ENCODE assay signal across 8 cellular contexts in genomic region chr1:63522891-63523728, GRCh38. TPM values are rescaled to one million over a fixed set of nuclear protein-coding genes. Genes with fewer than 3 reads are reported as not detected.
DNase-seq lines count a peak whose midpoint lies in the region; ATAC-seq and TF ChIP-seq lines count a peak whose summit lies in the region.

A gene with protein sequence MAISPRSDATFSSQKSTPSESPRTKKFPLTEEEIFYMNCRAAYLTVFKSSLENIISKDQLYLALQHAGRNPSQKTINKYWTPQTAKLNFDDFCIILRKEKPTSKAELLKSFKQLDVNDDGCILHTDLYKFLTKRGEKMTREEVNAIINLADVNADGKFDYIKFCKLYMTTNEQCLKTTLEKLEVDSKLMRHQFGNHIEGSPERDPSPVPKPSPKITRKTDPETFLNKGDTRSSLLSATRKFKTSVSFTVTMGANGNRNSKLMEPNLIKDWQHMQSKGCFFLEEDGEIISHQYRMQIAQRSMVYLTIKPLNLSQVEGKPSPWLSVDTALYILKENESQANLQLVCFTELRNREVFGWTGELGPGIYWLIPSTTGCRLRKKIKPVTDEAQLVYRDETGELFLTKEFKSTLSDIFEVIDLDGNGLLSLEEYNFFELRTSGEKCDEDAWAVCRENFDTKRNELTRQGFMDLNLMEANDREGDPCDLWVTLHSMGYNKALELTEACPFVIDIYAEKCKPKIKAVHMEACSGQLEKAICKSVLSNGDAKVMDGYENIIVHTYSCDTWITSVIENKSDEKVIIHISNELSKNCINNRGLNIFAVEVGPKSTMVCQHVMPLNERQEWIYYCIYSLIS (plus strand): TSS chr1:63523525. CDS start chr1:63525573, 2,048 bp downstream.
A gene with protein sequence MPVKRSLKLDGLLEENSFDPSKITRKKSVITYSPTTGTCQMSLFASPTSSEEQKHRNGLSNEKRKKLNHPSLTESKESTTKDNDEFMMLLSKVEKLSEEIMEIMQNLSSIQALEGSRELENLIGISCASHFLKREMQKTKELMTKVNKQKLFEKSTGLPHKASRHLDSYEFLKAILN (minus strand): TSS chr1:63523225. CDS start chr1:63523133, 92 bp downstream.

- H3K27me3 Mint-ChIP-seq in activated CD4-positive, alpha-beta memory T cell treated with anti-CD3 and anti-CD28 coated beads, Interleukin-2, amount 10 ng/mL, durations not matched to agents 7 days and 5 days, result no peaks in the 10 kb centered on the region

- CTCF ChIA-PET in activated CD4-positive, alpha-beta memory T cell treated with anti-CD3 and anti-CD28 coated beads, Interleukin-2, amount 10 ng/mL, durations not matched to agents 7 days and 5 days (lab: Charles Lee), result interaction anchor here (1.2 to 1.4 kb wide), 2 partner anchors 9 to 15 kb away, joined by 3 to 4 read pairs; no protein-coding TSS in a partner anchor

- H3K4me1 ChIP-seq in duodenal mucosa (ENCODE audit: control insufficient read depth in 1 of 2, insufficient read depth in 2 of 2, low read length in 2 of 2), result peaks cover 12 to 18% of the 10 kb centered on the region in 2 donors

- H3K36me3 Mint-ChIP-seq in activated CD4-positive, alpha-beta memory T cell treated with anti-CD3 and anti-CD28 coated beads, Interleukin-2, amount 10 ng/mL, durations not matched to agents 7 days and 5 days (ENCODE audit: low read depth), result peaks cover 4% of the 10 kb centered on the region

- H3K9me3 Mint-ChIP-seq in activated CD4-positive, alpha-beta memory T cell treated with anti-CD3 and anti-CD28 coated beads, Interleukin-2, amount 10 ng/mL, durations not matched to agents 7 days and 5 days, result no peaks in the 10 kb centered on the region

- no peaks in the 10 kb centered on the region for H3K9me3 ChIP-seq in duodenal mucosa (ENCODE audit: control insufficient read depth in 1 of 2, low read length in 2 of 2)

- peak within 1 kb of the TSS; percentile 96 for H3K27ac ChIP-seq in duodenal mucosa (ENCODE audit: low read depth, low read length)

- TF ChIP-seq POLR2A in lower leg skin (IDR thresholded peaks at IDR 0.05), result no peak

- H3K27ac Mint-ChIP-seq in activated CD4-positive, alpha-beta memory T cell treated with anti-CD3 and anti-CD28 coated beads, Interleukin-2, amount 10 ng/mL, durations not matched to agents 7 days and 5 days, result peak within 1 kb of the TSS; percentile 97

- DNase-seq in CD1c-positive myeloid dendritic cell (ENCODE audit: extremely low spot score), result peak; percentile 93
- DNase-seq in NCI-H748 treated with DMSO at 0.1 percent for 48 hours (lab: John Stamatoyannopoulos, UW), result peak; percentile 93
- peak; percentile 86 for DNase-seq in activated CD4-positive, alpha-beta memory T cell treated with anti-CD3 and anti-CD28 coated beads, Interleukin-2, amount 10 ng/mL, durations not matched to agents 7 days and 5 days
- peak; percentile 81 to 95 for DNase-seq in lower leg skin (ENCODE audit: low spot score in 2 of 2)
- peak; percentile 67 to 77 for DNase-seq in stimulated activated CD4-positive, alpha-beta T cell treated with anti-CD3 and anti-CD28 coated beads, Interleukin-4, amount 100 ng/mL, for 4 hours

- no peak for TF ChIP-seq CTCF in lower leg skin (IDR thresholded peaks at IDR 0.05)

- H3K27me3 ChIP-seq in duodenal mucosa (ENCODE audit: control insufficient read depth in 1 of 2, insufficient read depth in 2 of 2, low read length in 2 of 2), result no peaks in the 10 kb centered on the region

- peak; percentile 94 for ATAC-seq in GM19397 (IDR thresholded peaks at IDR 0.05; ENCODE audit: unreplicated experiment)
- ATAC-seq in HG03565 (IDR thresholded peaks at IDR 0.05; ENCODE audit: unreplicated experiment), result peak; percentile 83

- H3K36me3 ChIP-seq in duodenal mucosa (ENCODE audit: control insufficient read depth in 1 of 2, insufficient read depth in 2 of 2, low read length in 2 of 2), result peaks cover 0 to 2% of the 10 kb centered on the region in 2 donors

- POLR2A ChIA-PET in activated CD4-positive, alpha-beta memory T cell treated with anti-CD3 and anti-CD28 coated beads, Interleukin-2, amount 10 ng/mL, durations not matched to agents 7 days and 5 days (lab: Charles Lee), result interaction anchor here (0.7 to 2.5 kb wide), 10 partner anchors 9 to 1088 kb away, joined by 3 to 13 read pairs (median 4); partner anchors contain the start of genes ALG6 and PGM1

- 0% methylated on average over 38 to 50 of the region's 50 CpGs for WGBS in lower leg skin, 2 donors

- intact Hi-C loops in lower leg skin (cut with DNase I; ENCODE audit: low total_unique reads), result no loop called here

- peak within 1 kb of the TSS; percentile 99 for H3K4me3 Mint-ChIP-seq in activated CD4-positive, alpha-beta memory T cell treated with anti-CD3 and anti-CD28 coated beads, Interleukin-2, amount 10 ng/mL, durations not matched to agents 7 days and 5 days

- H3K4me3 ChIP-seq in duodenal mucosa (ENCODE audit: low read depth in 1 of 2, low read length in 2 of 2) (peak within 1 kb of the TSS; percentile 95 to 97), lower leg skin (ENCODE audit: low read depth, poor library complexity, severe bottlenecking) (peak within 1 kb of the TSS; percentile 50)

- H3K4me1 Mint-ChIP-seq in activated CD4-positive, alpha-beta memory T cell treated with anti-CD3 and anti-CD28 coated beads, Interleukin-2, amount 10 ng/mL, durations not matched to agents 7 days and 5 days, result peaks cover 41% of the 10 kb centered on the region

- H3K9ac ChIP-seq in duodenal mucosa (ENCODE audit: low read depth in 1 of 2, low read length in 2 of 2), result peak within 1 kb of the TSS; percentile 81 to 86

RNA-seq across cellular contexts. Expression of the first gene that starts in this region (rescaled TPM):
- 1 to 10 TPM; 6.7 to 6.8 TPM for total RNA-seq in activated CD4-positive, alpha-beta memory T cell treated with anti-CD3 and anti-CD28 coated beads, Interleukin-2, amount 10 ng/mL, durations not matched to agents 7 days and 5 days
- total RNA-seq in lower leg skin, result 10 to 100 TPM in 1 of 4 donors, 1 to 10 TPM in 3; 3.2 to 10.9 (median 7.1) TPM

RNA-seq across cellular contexts. Expression of the second gene that starts in this region (rescaled TPM):
- total RNA-seq in activated CD4-positive, alpha-beta memory T cell treated with anti-CD3 and anti-CD28 coated beads, Interleukin-2, amount 10 ng/mL, durations not matched to agents 7 days and 5 days, result 10 to 100 TPM; 44.9 to 46.2 TPM
- total RNA-seq in lower leg skin, result 10 to 100 TPM in 1 of 4 donors, 1 to 10 TPM in 3; 7.0 to 11.7 (median 8.9) TPM

Comparison
In these comparisons a context has a peak if more than half of its experiments do, and no peak if none do; other contexts are left out.
1. Peak in every context shown above with its lines: DNase-seq, ATAC-seq, H3K4me3 ChIP-seq and H3K27ac ChIP-seq.